In the genomic region with DNA sequence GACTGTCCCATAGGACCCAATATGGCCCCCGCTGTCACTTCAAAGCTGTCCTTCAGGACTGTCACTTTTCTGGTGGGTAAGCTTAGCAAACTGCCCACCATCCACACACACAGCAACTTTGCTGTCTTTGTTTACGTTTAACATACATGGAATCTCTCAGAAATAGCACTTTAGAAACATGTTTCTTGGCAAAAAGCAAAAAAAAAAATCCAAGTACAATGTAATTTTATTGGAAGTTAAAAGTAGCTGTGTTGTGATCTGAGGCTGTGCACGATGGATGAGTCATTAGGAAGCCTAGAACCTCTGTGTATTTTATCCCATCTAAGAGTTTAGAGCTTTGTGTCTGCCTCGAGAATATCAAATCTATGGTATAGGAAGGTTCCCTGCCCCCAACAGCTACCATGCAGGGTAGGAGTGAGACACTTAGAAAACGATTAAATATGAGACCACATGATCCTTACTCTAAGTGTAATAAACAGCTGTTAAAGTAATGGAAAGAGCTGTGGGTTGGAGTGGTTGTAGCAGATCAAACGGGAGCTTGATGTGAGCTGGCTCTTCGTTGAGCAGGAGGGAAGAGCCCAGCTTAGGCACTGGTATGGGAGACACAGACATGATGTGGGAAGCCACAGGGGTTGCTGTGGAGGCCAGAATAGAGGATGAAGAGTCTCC, we compare ENCODE assay signal across 18 cellular contexts.
DNase-seq lines count a peak whose midpoint lies in the region; ATAC-seq, FAIRE-seq and TF ChIP-seq lines count a peak whose summit lies in the region.
"Had no signal": no experiment of that assay in that cellular context is flagged by ENCODE, and none has a peak within 500 bp of the region (broad histone marks: within the 10 kb centered on the region; RNA-seq: fewer than 3 reads in every experiment).

No MANE protein-coding gene starts in this region.

- H3K27ac ChIP-seq in GM23248: no peak overlapping the region
- H3K27ac ChIP-seq in endodermal cell (ENCODE audit: low read depth, low read length): peak overlapping the region; percentile 98
- H3K27ac ChIP-seq: Peyer's patch had no signal

- TF ChIP-seq CTCF in endodermal cell (conservative IDR thresholded peaks at IDR 0.05): no peak

- no peaks in the 10 kb centered on the region for H3K9me3 Mint-ChIP-seq in endodermal cell
- H3K9me3 Mint-ChIP-seq: activated T-helper 1 cell treated with anti-CD3 and anti-CD28 coated beads, Interleukin-12 subunit alpha, Interleukin-12 subunit beta, Interleukin-2, Interleukin-4 antibody, amounts not matched to agents 30 ng/mL and 10 ng/mL and 1 ng/mL, durations not matched to agents 14 hours and 24 hours and 36 hours had no signal

- no peaks in the 10 kb centered on the region for H3K36me3 Mint-ChIP-seq in endodermal cell (ENCODE audit: low read depth)
- H3K36me3 Mint-ChIP-seq: CD4-positive, CD25-positive, alpha-beta regulatory T cell had no signal

- H3K4me1 ChIP-seq in GM23248 (ENCODE audit: insufficient read depth) (no peaks in the 10 kb centered on the region), endodermal cell (ENCODE audit: control insufficient read depth, insufficient read depth, low read length) (no peaks in the 10 kb centered on the region)

- H3F3A ChIP-seq in GM23248 (ENCODE audit: insufficient read depth): no peaks in the 10 kb centered on the region

- no peaks in the 10 kb centered on the region for H3K9me2 ChIP-seq in GM23248 (ENCODE audit: insufficient read depth)

- no peak overlapping the region for H3K4me3 Mint-ChIP-seq in endodermal cell
- H3K4me3 Mint-ChIP-seq: activated T-helper 1 cell treated with anti-CD3 and anti-CD28 coated beads, Interleukin-12 subunit alpha, Interleukin-12 subunit beta, Interleukin-2, Interleukin-4 antibody, amounts not matched to agents 30 ng/mL and 10 ng/mL and 1 ng/mL, durations not matched to agents 14 hours and 24 hours and 36 hours; CD4-positive, CD25-positive, alpha-beta regulatory T cell had no signal

- no peak overlapping the region for H3K27ac Mint-ChIP-seq in endodermal cell
- H3K27ac Mint-ChIP-seq: activated T-helper 1 cell treated with anti-CD3 and anti-CD28 coated beads, Interleukin-12 subunit alpha, Interleukin-12 subunit beta, Interleukin-2, Interleukin-4 antibody, amounts not matched to agents 30 ng/mL and 10 ng/mL and 1 ng/mL, durations not matched to agents 14 hours and 24 hours and 36 hours; CD4-positive, CD25-positive, alpha-beta regulatory T cell had no signal

- H4K20me1 ChIP-seq in GM23248 (ENCODE audit: insufficient read depth): no peaks in the 10 kb centered on the region

- H3K27me3 Mint-ChIP-seq in endodermal cell (ENCODE audit: insufficient read depth): no peaks in the 10 kb centered on the region
- H3K27me3 Mint-ChIP-seq: CD4-positive, CD25-positive, alpha-beta regulatory T cell had no signal

- H3K9me3 ChIP-seq in GM23248 (ENCODE audit: low read depth): no peaks in the 10 kb centered on the region
- no peaks in the 10 kb centered on the region for H3K9me3 ChIP-seq in endodermal cell (ENCODE audit: control insufficient read depth, low read length)
- H3K9me3 ChIP-seq: HAP-1, Peyer's patch, thyroid gland had no signal

- no peaks in the 10 kb centered on the region for H3K36me3 ChIP-seq in GM23248 (ENCODE audit: low read depth)
- no peaks in the 10 kb centered on the region for H3K36me3 ChIP-seq in endodermal cell (ENCODE audit: control insufficient read depth, insufficient read depth, low read length)
- H3K36me3 ChIP-seq: HAP-1, Peyer's patch, thyroid gland had no signal

- H3K79me2 ChIP-seq in GM23248 (ENCODE audit: insufficient read depth): no peaks in the 10 kb centered on the region

- WGBS in GM23248 (ENCODE audit: low coverage in 1 of 2, low lambda C conversion rate in 2 of 2, missing lambda C conversion rate in 2 of 2), 2 experiments: 45 to 52% methylated on average over 7 of the region's 7 CpGs
- 86 to 89% methylated on average over 4 to 7 of the region's 7 CpGs for WGBS in endodermal cell (ENCODE audit: insufficient coverage in 1 of 2, insufficient read length in 1 of 2), 2 experiments

- H2AFZ ChIP-seq in GM23248: no peak overlapping the region

- peaks cover 34% of the 10 kb centered on the region for H3K27me3 ChIP-seq in GM23248 (replicated peaks; ENCODE audit: insufficient read depth)
- H3K27me3 ChIP-seq in endodermal cell (ENCODE audit: control insufficient read depth, insufficient read depth, low read length, poor library complexity, severe bottlenecking): no peaks in the 10 kb centered on the region
- H3K27me3 ChIP-seq: Peyer's patch, thyroid gland had no signal

- no peak overlapping the region for H3K4me2 ChIP-seq in GM23248 (ENCODE audit: unreplicated experiment)

- in situ Hi-C loops in GM23248 (cut with MboI): no loop called here

- no peak overlapping the region for H3K9ac ChIP-seq in GM23248
- H3K9ac ChIP-seq in endodermal cell (ENCODE audit: extremely low read depth, low read length, poor library complexity, severe bottlenecking): no peak overlapping the region

- peaks cover 14% of the 10 kb centered on the region for H3K4me1 Mint-ChIP-seq in endodermal cell

- no peak for FAIRE-seq in RCC 7860 (lab: Jason Lieb, UNC)
- FAIRE-seq: GM12892 had no signal

- ATAC-seq in HG03432 (IDR thresholded peaks at IDR 0.05; ENCODE audit: unreplicated experiment): no peak

- peak; percentile 6 for DNase-seq in GM23248
- peak; percentile 58 for DNase-seq in NCI-H510A (lab: John Stamatoyannopoulos, UW)
- no peak for DNase-seq in endodermal cell
- DNase-seq in renal cortical epithelial cell (ENCODE audit: low read depth): peak; percentile 29
- no peak for DNase-seq in RCC 7860 (ENCODE audit: low spot score)
- no peak for DNase-seq in hypothalamus (lab: John Stamatoyannopoulos, UW)
- DNase-seq: CD4-positive, CD25-positive, alpha-beta regulatory T cell; cerebellar nuclear complex; foreskin fibroblast; NCI-H1092 treated with DMSO at 0.1 percent for 48 hours; NCI-H526; Peyer's patch; stimulated activated CD4-positive, alpha-beta T cell treated with anti-CD3 and anti-CD28 coated beads, Interleukin-4, amount 100 ng/mL, for 24 hours; thyroid gland had no signal

- H3K4me3 ChIP-seq in GM23248 (no peak overlapping the region), endodermal cell (ENCODE audit: low read length) (no peak overlapping the region)
- H3K4me3 ChIP-seq: HAP-1, Peyer's patch, thyroid gland had no signal

Comparison
In these comparisons a context has a peak if more than half of its experiments do, and no peak if none do; other contexts are left out.
1. DNase-seq: peak in GM23248 (single experiment), NCI-H510A (single experiment) and renal cortical epithelial cell (single experiment); none in endodermal cell (single experiment), RCC 7860 (single experiment) and hypothalamus (0 of 51).